In the genomic region with DNA sequence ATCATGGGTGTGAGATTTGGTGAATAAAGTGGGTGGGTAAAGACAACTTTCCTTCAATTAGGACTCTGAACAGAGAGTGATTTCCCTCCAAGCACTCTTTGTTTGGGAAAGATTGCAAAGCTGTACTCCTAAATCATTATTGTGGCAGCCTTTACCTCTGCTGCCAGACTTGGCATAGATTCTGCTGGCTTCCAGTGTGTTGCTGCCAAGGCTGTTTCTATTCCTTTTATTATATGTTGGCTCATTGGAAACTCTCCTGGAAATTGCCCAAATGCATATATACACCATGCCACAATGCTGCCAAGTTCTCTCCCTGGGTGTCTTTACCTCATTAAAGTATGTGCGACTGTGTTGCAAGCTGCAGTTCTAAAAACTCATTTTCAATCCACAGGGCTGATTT, we compare ENCODE assay signal across 29 cellular contexts.
DNase-seq lines count a peak whose midpoint lies in the region; FAIRE-seq and TF ChIP-seq lines count a peak whose summit lies in the region.
"Had no signal": no experiment of that assay in that cellular context is flagged by ENCODE, and none has a peak within 500 bp of the region (broad histone marks: within the 10 kb centered on the region; RNA-seq: fewer than 3 reads in every experiment).

No MANE protein-coding gene starts in this region.

- 23% methylated on average over 1 of the region's 1 CpG for WGBS in prostate gland

- TF ChIP-seq POLR2A in prostate gland (IDR thresholded peaks at IDR 0.05): no peak
- TF ChIP-seq POLR2A in H54 (IDR thresholded peaks at IDR 0.05; ENCODE audit: low read depth, low read length): no peak

- no peak overlapping the region for H3K27ac ChIP-seq in prostate gland
- H3K27ac ChIP-seq: ovary, right atrium auricular region, tibial nerve had no signal

- TF ChIP-seq CTCF in astrocyte of the cerebellum (IDR thresholded peaks at IDR 0.05; ENCODE audit: low read depth, low read length, missing control alignments) (no peak), prostate gland (IDR thresholded peaks at IDR 0.05) (no peak)

- DNase-seq in M059J (ENCODE audit: low read depth) (peak; percentile 3), NCI-H2081 (lab: John Stamatoyannopoulos, UW) (peak; percentile 73 to 95), astrocyte of the cerebellum (ENCODE audit: low read depth) (peak; percentile 13), prostate gland (ENCODE audit: low spot score) (peak; percentile 73), iPS-NIHi7 (ENCODE audit: extremely low spot score) (no peak), SK-N-DZ (ENCODE audit: low spot score) (no peak), KG1 (lab: John Stamatoyannopoulos, UW) (no peak), H54 (ENCODE audit: insufficient read length, low spot score) (no peak)
- DNase-seq: ACHN; activated CD4-positive, alpha-beta T cell treated with anti-CD3 and anti-CD28 coated beads, Interleukin-2, amount 10 ng/mL, durations not matched to agents 7 days and 5 days; activated naive CD4-positive, alpha-beta T cell; activated T-cell treated with anti-CD3 and anti-CD28 coated beads, Interleukin-2, amount 50 U/mL, for 48 hours; DMS153; effector CD4-positive, alpha-beta T cell; H9; MM.1S; nephron progenitor cell; ovary; PC-3; stimulated activated CD4-positive, alpha-beta T cell treated with anti-CD3 and anti-CD28 coated beads, Interleukin-1b, Interleukin-23, amount 100 ng/mL, for 48 hours; stimulated activated CD8-positive, alpha-beta memory T cell treated with anti-CD3 and anti-CD28 coated beads, Interleukin-4, amount 100 ng/mL, for 48 hours; stimulated activated naive CD8-positive, alpha-beta T cell treated with anti-CD3 and anti-CD28 coated beads, Interleukin-15, amount 100 ng/mL, for 72 hours; T-helper 9 cell had no signal

- H3K4me3 ChIP-seq in astrocyte of the cerebellum (ENCODE audit: low read depth, low read length): no peak overlapping the region
- no peak overlapping the region for H3K4me3 ChIP-seq in prostate gland
- H3K4me3 ChIP-seq: lung, ovary, right atrium auricular region, smooth muscle cell, tibial nerve had no signal

- H3K36me3 ChIP-seq in prostate gland: no peaks in the 10 kb centered on the region
- H3K36me3 ChIP-seq: ovary, right atrium auricular region, tibial nerve had no signal

- in situ Hi-C loops in astrocyte of the cerebellum (cut with HindIII; ENCODE audit: low sequenced_read_pairs): no loop called here

- no peaks in the 10 kb centered on the region for H3K9me3 ChIP-seq in prostate gland
- H3K9me3 ChIP-seq: ovary, right atrium auricular region, tibial nerve had no signal

- no peaks in the 10 kb centered on the region for H3K4me1 ChIP-seq in prostate gland (replicated peaks)
- H3K4me1 ChIP-seq: right atrium auricular region had no signal

- FAIRE-seq in H54 (lab: Jason Lieb, UNC): no peak
- FAIRE-seq: colon, GM19239 had no signal

- intact Hi-C loops in prostate gland (cut with DNase I): no loop called here

- H3K27me3 ChIP-seq in prostate gland (replicated peaks; ENCODE audit: insufficient read depth): no peaks in the 10 kb centered on the region
- H3K27me3 ChIP-seq: ovary, right atrium auricular region had no signal

Comparison
In these comparisons a context has a peak if more than half of its experiments do, and no peak if none do; other contexts are left out.
1. DNase-seq: peak in M059J (single experiment), NCI-H2081 (2 of 2), astrocyte of the cerebellum (single experiment) and prostate gland (single experiment); none in iPS-NIHi7 (single experiment), SK-N-DZ (single experiment), KG1 (single experiment) and H54 (single experiment).